In genomic region chr2:1923557-1923956, GRCh38 we compare ENCODE assay signal across 29 cellular contexts.
"Had no signal": no experiment of that assay in that cellular context is flagged by ENCODE, and none has a peak within 500 bp of the region (broad histone marks: within the 10 kb centered on the region; RNA-seq: fewer than 3 reads in every experiment).

No MANE protein-coding gene starts in this region.

- H3K9ac ChIP-seq: KMS-11 had no signal

- H3K4me2 ChIP-seq: KMS-11, PC-9 had no signal

- H2AFZ ChIP-seq: PC-9 had no signal

- H3K4me1 Mint-ChIP-seq: activated CD4-positive, alpha-beta memory T cell treated with anti-CD3 and anti-CD28 coated beads, Interleukin-2, amount 10 ng/mL, durations not matched to agents 7 days and 5 days; activated CD8-positive, alpha-beta memory T cell treated with anti-CD3 and anti-CD28 coated beads, Interleukin-2, amount 10 ng/mL, durations not matched to agents 7 days and 5 days; activated naive CD8-positive, alpha-beta T cell treated with anti-CD3 and anti-CD28 coated beads, Interleukin-2, amount 10 ng/mL, durations not matched to agents 7 days and 5 days had no signal

- H3K27ac ChIP-seq: ascending aorta, KMS-11, PC-9, RWPE1, WERI-Rb-1 had no signal

- H3K27me3 Mint-ChIP-seq: activated CD8-positive, alpha-beta memory T cell treated with anti-CD3 and anti-CD28 coated beads, Interleukin-2, amount 10 ng/mL, durations not matched to agents 7 days and 5 days had no signal

- H3K9me3 ChIP-seq: ascending aorta had no signal

- H3K4me1 ChIP-seq: ascending aorta had no signal

- H3K36me3 ChIP-seq: ascending aorta, WERI-Rb-1 had no signal

- H3K4me3 ChIP-seq: ascending aorta, PC-9 had no signal

- H3K27me3 ChIP-seq: ascending aorta had no signal

- H3K27ac Mint-ChIP-seq: activated CD4-positive, alpha-beta memory T cell treated with anti-CD3 and anti-CD28 coated beads, Interleukin-2, amount 10 ng/mL, durations not matched to agents 7 days and 5 days; activated CD8-positive, alpha-beta memory T cell treated with anti-CD3 and anti-CD28 coated beads, Interleukin-2, amount 10 ng/mL, durations not matched to agents 7 days and 5 days; activated naive CD8-positive, alpha-beta T cell treated with anti-CD3 and anti-CD28 coated beads, Interleukin-2, amount 10 ng/mL, durations not matched to agents 7 days and 5 days; activated T-cell treated with anti-CD3 and anti-CD28 coated beads, Interleukin-2, amount 50 U/mL, for 72 hours; activated T-helper 17 cell treated with anti-CD3 and anti-CD28 coated beads, Interleukin-2, amount 50 U/mL, for 72 hours had no signal

- H3K4me3 Mint-ChIP-seq: activated CD4-positive, alpha-beta memory T cell treated with anti-CD3 and anti-CD28 coated beads, Interleukin-2, amount 10 ng/mL, durations not matched to agents 7 days and 5 days; activated CD8-positive, alpha-beta memory T cell treated with anti-CD3 and anti-CD28 coated beads, Interleukin-2, amount 10 ng/mL, durations not matched to agents 7 days and 5 days; activated naive CD8-positive, alpha-beta T cell treated with anti-CD3 and anti-CD28 coated beads, Interleukin-2, amount 10 ng/mL, durations not matched to agents 7 days and 5 days; activated T-cell treated with anti-CD3 and anti-CD28 coated beads, Interleukin-2, amount 50 U/mL, for 72 hours; activated T-helper 17 cell treated with anti-CD3 and anti-CD28 coated beads, Interleukin-2, amount 50 U/mL, for 72 hours had no signal

- ATAC-seq: activated CD8-positive, alpha-beta memory T cell treated with anti-CD3 and anti-CD28 coated beads, Interleukin-2, amount 10 ng/mL, durations not matched to agents 7 days and 5 days; activated T-cell treated with anti-CD3 and anti-CD28 coated beads, Interleukin-2, amount 50 U/mL, for 72 hours; activated T-helper 17 cell treated with anti-CD3 and anti-CD28 coated beads, Interleukin-2, amount 50 U/mL, for 72 hours; Right ventricle myocardium inferior had no signal

- DNase-seq: activated CD4-positive, alpha-beta memory T cell treated with anti-CD3 and anti-CD28 coated beads, Interleukin-2, amount 10 ng/mL, durations not matched to agents 7 days and 5 days; activated CD4-positive, alpha-beta T cell treated with anti-CD3 and anti-CD28 coated beads for 1 hour; activated CD4-positive, alpha-beta T cell treated with anti-CD3 and anti-CD28 coated beads for 48 hours; activated CD4-positive, CD25-positive, alpha-beta regulatory T cell; activated CD8-positive, alpha-beta memory T cell treated with anti-CD3 and anti-CD28 coated beads for 24 hours; activated CD8-positive, alpha-beta memory T cell treated with anti-CD3 and anti-CD28 coated beads, Interleukin-2, amount 10 ng/mL, durations not matched to agents 7 days and 5 days; activated CD8-positive, alpha-beta memory T cell treated with anti-CD3 and anti-CD28 coated beads, Interleukin-2, amount 50 U/mL, for 48 hours; activated effector memory CD4-positive, alpha-beta T cell treated with anti-CD3 and anti-CD28 coated beads, Interleukin-2, amount 50 U/mL, for 16 hours; activated naive CD4-positive, alpha-beta T cell; activated naive CD4-positive, alpha-beta T cell treated with anti-CD3 and anti-CD28 coated beads, Interleukin-2, amount 50 U/mL, for 16 hours; activated naive CD8-positive, alpha-beta T cell treated with anti-CD3 and anti-CD28 coated beads, Interleukin-2, amount 10 ng/mL, durations not matched to agents 7 days and 5 days; activated T-cell treated with anti-CD3 and anti-CD28 coated beads, Interleukin-2, amount 50 U/mL, for 72 hours; amygdala; MM.1S; MV-4-11; NCI-H1092; NCI-H1436 treated with DMSO at 0.1 percent for 48 hours; NCI-H1694 treated with DMSO at 0.1 percent for 48 hours; NCI-H2029; NCI-H345; NCI-H524 treated with DMSO at 0.1 percent for 48 hours; PC-9; T1000; WERI-Rb-1 had no signal

- H3K36me3 Mint-ChIP-seq: activated CD8-positive, alpha-beta memory T cell treated with anti-CD3 and anti-CD28 coated beads, Interleukin-2, amount 10 ng/mL, durations not matched to agents 7 days and 5 days; activated naive CD8-positive, alpha-beta T cell treated with anti-CD3 and anti-CD28 coated beads, Interleukin-2, amount 10 ng/mL, durations not matched to agents 7 days and 5 days had no signal

- H3K9me3 Mint-ChIP-seq: activated CD4-positive, alpha-beta memory T cell treated with anti-CD3 and anti-CD28 coated beads, Interleukin-2, amount 10 ng/mL, durations not matched to agents 7 days and 5 days; activated naive CD8-positive, alpha-beta T cell treated with anti-CD3 and anti-CD28 coated beads, Interleukin-2, amount 10 ng/mL, durations not matched to agents 7 days and 5 days; activated T-cell treated with anti-CD3 and anti-CD28 coated beads, Interleukin-2, amount 50 U/mL, for 72 hours had no signal
